ENCODE assay signal across 22 cellular contexts in genomic region chr12:118694128-118694775, GRCh38.
"Had no signal": no experiment of that assay in that cellular context is flagged by ENCODE, and none has a peak within 500 bp of the region (broad histone marks: within the 10 kb centered on the region; RNA-seq: fewer than 3 reads in every experiment).

No MANE protein-coding gene starts in this region.

- H3K27ac ChIP-seq: coronary artery, esophagus muscularis mucosa, foreskin keratinocyte, gastroesophageal sphincter, left lung, lower lobe of right lung, neutrophil, pancreas, thoracic aorta, tibial nerve, upper lobe of right lung, uterus had no signal

- ATAC-seq: foreskin keratinocyte; gastroesophageal sphincter; left lung; lower lobe of right lung; natural killer cell; pancreas; stimulated activated naive B cell treated with anti-CD40 and anti-IgM and Interleukin-4, amounts not matched to agents 10 μg/mL and 1 μg/mL and 100 μg/mL, for 72 hours; upper lobe of right lung had no signal

- H3K9me3 ChIP-seq: esophagus muscularis mucosa, gastroesophageal sphincter, left lung, lower lobe of right lung, neutrophil, pancreas, thoracic aorta, upper lobe of right lung, uterus had no signal

- DNase-seq: dermis blood vessel endothelial cell; effector memory CD4-positive, alpha-beta T cell; foreskin keratinocyte; hypothalamus; immature natural killer cell; left lung; lower lobe of right lung; natural killer cell; pancreas; retina; small intestine; stimulated activated CD4-positive, alpha-beta T cell treated with anti-CD3 and anti-CD28 coated beads, Interleukin-15, amount 100 ng/mL, for 24 hours; stimulated activated CD4-positive, alpha-beta T cell treated with anti-CD3 and anti-CD28 coated beads, Interleukin-2, amount 100 ng/mL, for 48 hours; stimulated activated naive B cell treated with anti-CD40 and anti-IgM and Interleukin-4, amounts not matched to agents 10 μg/mL and 1 μg/mL and 100 μg/mL, for 72 hours; upper lobe of right lung; uterus had no signal

- H3K4me3 ChIP-seq: coronary artery, esophagus muscularis mucosa, gastroesophageal sphincter, left lung, lower lobe of right lung, pancreas, thoracic aorta, tibial nerve, upper lobe of right lung, uterus had no signal

- H3K4me1 ChIP-seq: esophagus muscularis mucosa, foreskin keratinocyte, gastroesophageal sphincter, left lung, lower lobe of right lung, pancreas, tibial nerve, upper lobe of right lung, uterus had no signal

- H3K36me3 ChIP-seq: esophagus muscularis mucosa, gastroesophageal sphincter, left lung, lower lobe of right lung, neutrophil, pancreas, thoracic aorta, tibial nerve, upper lobe of right lung, uterus had no signal

- H3K27me3 ChIP-seq: esophagus muscularis mucosa, foreskin keratinocyte, gastroesophageal sphincter, left lung, neutrophil, pancreas, tibial nerve, upper lobe of right lung, uterus had no signal
